In the genomic region with DNA sequence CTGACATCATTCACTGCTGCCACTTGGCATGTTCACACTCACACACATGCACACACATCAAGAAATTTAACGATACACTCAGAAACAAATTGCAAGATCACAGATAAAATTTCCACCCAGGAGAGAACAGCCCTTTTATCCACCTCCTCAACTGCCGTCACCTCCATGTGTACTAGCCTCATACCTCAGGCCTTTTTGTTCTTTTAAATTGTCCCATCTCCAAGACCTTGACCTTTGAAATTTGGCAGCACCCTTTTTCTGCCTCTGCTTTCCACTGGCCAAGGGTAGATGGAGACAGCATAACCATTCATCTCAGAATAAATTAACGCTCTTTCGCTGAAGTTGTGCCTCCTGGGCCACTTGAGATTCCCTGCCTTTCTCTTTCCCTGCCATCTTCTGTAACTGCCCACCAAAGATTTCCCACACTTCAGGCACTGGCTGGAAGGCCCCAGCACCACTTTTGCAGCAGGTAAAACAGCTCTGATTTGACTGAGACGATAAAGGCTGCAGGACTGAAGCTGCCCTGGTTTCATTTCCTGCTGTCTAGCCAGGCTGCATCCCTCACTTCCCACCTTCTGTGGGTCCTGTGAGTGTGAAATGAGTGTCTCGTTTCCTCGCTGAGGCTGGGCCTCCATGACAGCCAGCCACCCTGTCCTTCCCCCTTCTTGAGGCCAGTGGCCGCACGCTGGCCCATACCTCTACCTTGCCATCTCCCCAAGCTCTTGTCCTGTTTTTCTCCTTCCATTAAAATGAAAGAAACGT, we compare ENCODE assay signal across 1 cellular context.
TF ChIP-seq lines count a peak whose summit lies in the region.

No MANE protein-coding gene starts in this region.

TF ChIP-seq in liver, 16 proteins besides CTCF, POLR2A, EP300 and RAD21 (continued from another document):
- TF ChIP-seq EGR1 (IDR thresholded peaks at IDR 0.05; ENCODE audit: low read depth in 2 of 2) (peak in 1 of 2 donors; percentile 25), NR2F2 (IDR thresholded peaks at IDR 0.05) (peak; percentile 46), HNF4A (conservative IDR thresholded peaks at IDR 0.05) (peak; percentile 89 to 90)
- TF ChIP-seq, protein P1, sequence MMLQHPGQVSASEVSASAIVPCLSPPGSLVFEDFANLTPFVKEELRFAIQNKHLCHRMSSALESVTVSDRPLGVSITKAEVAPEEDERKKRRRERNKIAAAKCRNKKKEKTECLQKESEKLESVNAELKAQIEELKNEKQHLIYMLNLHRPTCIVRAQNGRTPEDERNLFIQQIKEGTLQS (IDR thresholded peaks at IDR 0.05), result no peak
- TF ChIP-seq, protein P2, sequence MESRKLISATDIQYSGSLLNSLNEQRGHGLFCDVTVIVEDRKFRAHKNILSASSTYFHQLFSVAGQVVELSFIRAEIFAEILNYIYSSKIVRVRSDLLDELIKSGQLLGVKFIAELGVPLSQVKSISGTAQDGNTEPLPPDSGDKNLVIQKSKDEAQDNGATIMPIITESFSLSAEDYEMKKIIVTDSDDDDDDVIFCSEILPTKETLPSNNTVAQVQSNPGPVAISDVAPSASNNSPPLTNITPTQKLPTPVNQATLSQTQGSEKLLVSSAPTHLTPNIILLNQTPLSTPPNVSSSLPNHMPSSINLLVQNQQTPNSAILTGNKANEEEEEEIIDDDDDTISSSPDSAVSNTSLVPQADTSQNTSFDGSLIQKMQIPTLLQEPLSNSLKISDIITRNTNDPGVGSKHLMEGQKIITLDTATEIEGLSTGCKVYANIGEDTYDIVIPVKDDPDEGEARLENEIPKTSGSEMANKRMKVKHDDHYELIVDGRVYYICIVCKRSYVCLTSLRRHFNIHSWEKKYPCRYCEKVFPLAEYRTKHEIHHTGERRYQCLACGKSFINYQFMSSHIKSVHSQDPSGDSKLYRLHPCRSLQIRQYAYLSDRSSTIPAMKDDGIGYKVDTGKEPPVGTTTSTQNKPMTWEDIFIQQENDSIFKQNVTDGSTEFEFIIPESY (IDR thresholded peaks at IDR 0.05), result peak; percentile 46
